In genomic region chr4:113884655-113885054, GRCh38 we compare ENCODE assay signal across 21 cellular contexts.
"Had no signal": no experiment of that assay in that cellular context is flagged by ENCODE, and none has a peak within 500 bp of the region (broad histone marks: within the 10 kb centered on the region; RNA-seq: fewer than 3 reads in every experiment).

No MANE protein-coding gene starts in this region.

- H3K36me3 Mint-ChIP-seq: natural killer cell had no signal

- H3K27me3 Mint-ChIP-seq: activated CD4-positive, alpha-beta T cell treated with anti-CD3 and anti-CD28 coated beads, Interleukin-2, amount 10 ng/mL, durations not matched to agents 24 days and 14 days; activated T-cell treated with anti-CD3 and anti-CD28 coated beads, Interleukin-2, amount 50 U/mL, for 24 hours had no signal

- H3K27ac Mint-ChIP-seq: activated CD4-positive, alpha-beta memory T cell treated with anti-CD3 and anti-CD28 coated beads for 36 hours; activated CD4-positive, alpha-beta T cell treated with anti-CD3 and anti-CD28 coated beads, Interleukin-2, amount 10 ng/mL, durations not matched to agents 24 days and 14 days; activated naive CD4-positive, alpha-beta T cell treated with anti-CD3 and anti-CD28 coated beads, Interleukin-2, amount 50 U/mL, for 72 hours; activated T-cell treated with anti-CD3 and anti-CD28 coated beads, Interleukin-2, amount 50 U/mL, for 24 hours; dendritic cell treated with granulocyte-macrophage colony-stimulating factor and Interleukin-4, amounts not matched to agents 40 ng/mL and 50 ng/mL, for 4 days; natural killer cell had no signal

- H3K4me3 Mint-ChIP-seq: activated CD4-positive, alpha-beta memory T cell treated with anti-CD3 and anti-CD28 coated beads for 36 hours; activated CD4-positive, alpha-beta T cell treated with anti-CD3 and anti-CD28 coated beads, Interleukin-2, amount 10 ng/mL, durations not matched to agents 24 days and 14 days; activated T-cell treated with anti-CD3 and anti-CD28 coated beads, Interleukin-2, amount 50 U/mL, for 24 hours; dendritic cell treated with granulocyte-macrophage colony-stimulating factor and Interleukin-4, amounts not matched to agents 40 ng/mL and 50 ng/mL, for 4 days; natural killer cell had no signal

- H3K4me1 Mint-ChIP-seq: activated CD4-positive, alpha-beta T cell treated with anti-CD3 and anti-CD28 coated beads, Interleukin-2, amount 10 ng/mL, durations not matched to agents 24 days and 14 days; natural killer cell had no signal

- ATAC-seq: activated CD4-positive, CD25-positive, alpha-beta regulatory T cell treated with anti-CD3 and anti-CD28 coated beads, Interleukin-2, amount 50 U/mL, for 24 hours; activated naive CD4-positive, alpha-beta T cell treated with anti-CD3 and anti-CD28 coated beads, Interleukin-2, amount 50 U/mL, for 72 hours; foreskin keratinocyte; heart right ventricle; natural killer cell; right lobe of liver had no signal

- H3K9me3 Mint-ChIP-seq: natural killer cell had no signal

- DNase-seq: activated CD4-positive, alpha-beta memory T cell treated with anti-CD3 and anti-CD28 coated beads for 36 hours; activated CD4-positive, alpha-beta T cell treated with anti-CD3 and anti-CD28 coated beads, Interleukin-2, amount 10 ng/mL, durations not matched to agents 24 days and 14 days; activated CD8-positive, alpha-beta memory T cell treated with anti-CD3 and anti-CD28 coated beads, Interleukin-2, amount 50 U/mL, for 48 hours; activated gamma-delta T cell; activated T-cell treated with anti-CD3 and anti-CD28 coated beads, Interleukin-2, amount 50 U/mL, for 24 hours; central memory CD4-positive, alpha-beta T cell; foreskin keratinocyte; heart right ventricle; islet precursor cell; left ventricle myocardium inferior; mesendoderm; natural killer cell; posterior cingulate gyrus; right lobe of liver; stimulated activated CD4-positive, alpha-beta T cell treated with anti-CD3 and anti-CD28 coated beads, Interleukin-2, amount 100 ng/mL, for 48 hours; stimulated activated naive CD4-positive, alpha-beta T cell treated with Interleukin-2 at 50 U/mL for 16 hours; testis; transverse colon had no signal
